Comparison of ENCODE assay signal across 8 cellular contexts in the genomic region with DNA sequence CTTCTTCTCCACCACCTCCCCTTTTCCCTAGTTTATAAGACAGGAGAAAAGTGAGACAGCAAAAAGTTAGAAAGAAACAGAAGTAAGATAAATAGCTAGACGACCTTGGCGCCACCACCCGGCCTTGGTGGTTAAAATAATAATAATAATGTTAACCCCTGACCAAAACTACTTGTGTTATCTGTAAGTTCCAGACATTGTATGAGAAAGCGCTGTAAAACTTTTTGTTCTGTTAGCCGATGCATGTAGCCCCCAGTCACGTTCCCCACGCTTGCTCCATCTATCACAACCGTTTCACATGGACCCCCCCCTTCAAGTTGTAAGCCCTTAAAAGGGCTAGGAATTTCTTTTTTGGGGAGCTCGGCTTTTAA. TPM values are rescaled to one million over a fixed set of nuclear protein-coding genes. Genes with fewer than 3 reads are reported as not detected.
A peak's percentile ranks its signal among the peaks of the same experiment; 100 is the strongest.
DNase-seq lines count a peak whose midpoint lies in the region; ATAC-seq and TF ChIP-seq lines count a peak whose summit lies in the region.

No MANE protein-coding gene starts in this region.

- no peak for TF ChIP-seq POLR2A in suprapubic skin (IDR thresholded peaks at IDR 0.05)

- H3K9ac ChIP-seq in PC-3 (ENCODE audit: low read length): no peak overlapping the region

- H3K9me2 ChIP-seq in PC-3 (replicated peaks; ENCODE audit: low read length): no peaks in the 10 kb centered on the region

- peaks cover 2% of the 10 kb centered on the region for H3F3A ChIP-seq in PC-3 (ENCODE audit: low read length, unreplicated experiment)

- H3K4me1 ChIP-seq in PC-3 (ENCODE audit: insufficient read depth, low read length) (peaks cover 27% of the 10 kb centered on the region), suprapubic skin (peaks cover 20% of the 10 kb centered on the region)

- H3K9me3 ChIP-seq in PC-3 (ENCODE audit: low read length) (no peaks in the 10 kb centered on the region), suprapubic skin (no peaks in the 10 kb centered on the region)

- CTCF ChIA-PET in PC-3 (lab: Charles Lee): interaction anchor here (1.0 kb wide), 1 partner anchor 76 kb away, joined by 12 read pairs; no protein-coding TSS in a partner anchor

- intact Hi-C loops in PC-3 (cut with micrococcal nuclease): no loop called here

- peak overlapping the region; percentile 89 to 99 for H3K4me3 Mint-ChIP-seq in activated T-cell treated with anti-CD3 and anti-CD28 coated beads, Interleukin-2, amount 50 U/mL, for 72 hours

- peaks cover 35% of the 10 kb centered on the region for H3K79me2 ChIP-seq in PC-3 (ENCODE audit: low read length)

- peak overlapping the region; percentile 89 for H3K4me2 ChIP-seq in PC-3 (ENCODE audit: low read length)

- peak overlapping the region; percentile 94 for H3K4me3 ChIP-seq in PC-3 (ENCODE audit: low read length)
- peak overlapping the region; percentile 83 for H3K4me3 ChIP-seq in epithelial cell of proximal tubule (ENCODE audit: low read depth, low read length)
- peak overlapping the region; percentile 87 for H3K4me3 ChIP-seq in suprapubic skin

- no peak for TF ChIP-seq EP300 in suprapubic skin (IDR thresholded peaks at IDR 0.05)

- H3K27me3 ChIP-seq in PC-3 (ENCODE audit: low read length) (no peaks in the 10 kb centered on the region), suprapubic skin (no peaks in the 10 kb centered on the region)

- no peaks in the 10 kb centered on the region for H3K9me3 Mint-ChIP-seq in activated T-cell treated with anti-CD3 and anti-CD28 coated beads, Interleukin-2, amount 50 U/mL, for 72 hours

- H3K27me3 Mint-ChIP-seq in activated T-cell treated with anti-CD3 and anti-CD28 coated beads, Interleukin-2, amount 50 U/mL, for 72 hours (ENCODE audit: low read depth): peaks cover 17% of the 10 kb centered on the region

- peaks cover 12% of the 10 kb centered on the region; the same call in 1 of the 2 replicates for H4K20me1 ChIP-seq in PC-3 (ENCODE audit: low read length)

- no peak overlapping the region; the same call in 1 of the 2 replicates for H2AFZ ChIP-seq in PC-3 (ENCODE audit: low read length)

- peaks cover 47% of the 10 kb centered on the region for H3K4me1 Mint-ChIP-seq in activated T-cell treated with anti-CD3 and anti-CD28 coated beads, Interleukin-2, amount 50 U/mL, for 72 hours (ENCODE audit: low read depth)

- TF ChIP-seq CTCF in PC-3 (conservative IDR thresholded peaks at IDR 0.05; ENCODE audit: low read depth, low read length) (peak; percentile 47; the same call in 1 of the 2 replicates), epithelial cell of proximal tubule (conservative IDR thresholded peaks at IDR 0.05; ENCODE audit: low read depth, low read length) (peak; percentile 26), suprapubic skin (IDR thresholded peaks at IDR 0.05) (no peak)

- no TSS peak for BruUV-seq in PC-3 (replicated peaks; lab: Mats Ljungman, UMichigan)

- H3K36me3 ChIP-seq in PC-3 (ENCODE audit: low read depth, low read length) (0 out of 2 replicates have a peak, but pooled peaks cover 4% of the 10 kb centered on the region), suprapubic skin (no peaks in the 10 kb centered on the region)

- H3K27ac ChIP-seq in PC-3 (ENCODE audit: low read length) (no peak overlapping the region), suprapubic skin (no peak overlapping the region)

- no peak overlapping the region for H3K27ac Mint-ChIP-seq in activated T-cell treated with anti-CD3 and anti-CD28 coated beads, Interleukin-2, amount 50 U/mL, for 72 hours

- no peak for DNase-seq in activated T-cell treated with anti-CD3 and anti-CD28 coated beads, Interleukin-2, amount 50 U/mL, for 72 hours
- DNase-seq in activated T-cell treated with anti-CD3 and anti-CD28 coated beads, Interleukin-2, amount 50 U/mL, for 48 hours: no peak
- DNase-seq in PC-3 (peak; percentile 19), epithelial cell of proximal tubule (ENCODE audit: low read depth) (no peak), suprapubic skin (ENCODE audit: low spot score in 2 of 2) (no peak), left lobe of liver (ENCODE audit: low spot score) (no peak), NCI-H1694 (lab: John Stamatoyannopoulos, UW) (no peak)
- DNase-seq in activated CD4-positive, CD25-positive, alpha-beta regulatory T cell treated with anti-CD3 and anti-CD28 coated beads, Interleukin-2, amount 50 U/mL, for 72 hours: no peak

- peaks cover 0 to 16% of the 10 kb centered on the region in 2 donors for H3K36me3 Mint-ChIP-seq in activated T-cell treated with anti-CD3 and anti-CD28 coated beads, Interleukin-2, amount 50 U/mL, for 72 hours (ENCODE audit: insufficient read depth in 2 of 2)

- POLR2A ChIA-PET in PC-3 (lab: Charles Lee; ENCODE audit: unreplicated experiment): interaction anchor here (0.6 kb wide), 1 partner anchor 1605 kb away, joined by 3 read pairs; no protein-coding TSS in a partner anchor

- 40% methylated on average over 9 of the region's 9 CpGs for WGBS in suprapubic skin

- ATAC-seq in activated T-cell treated with anti-CD3 and anti-CD28 coated beads, Interleukin-2, amount 50 U/mL, for 72 hours (replicated peaks in 1 of 2): no peak
- ATAC-seq in PC-3 (no peak), left lobe of liver (no peak)

RNA-seq across cellular contexts. Expression of gene BUB1, which starts 1.5 kb away (rescaled TPM):
- 10 to 100 TPM; 76.9 to 80.8 TPM for total RNA-seq in activated T-cell treated with anti-CD3 and anti-CD28 coated beads, Interleukin-2, amount 50 U/mL, for 72 hours
- total RNA-seq in PC-3 (2014; rRNA removed) (80.1 and 89.8 TPM in 2 replicates), epithelial cell of proximal tubule (57.2 and 85.9 TPM in 2 replicates), suprapubic skin (1 to 10 TPM; 1.2 to 7.7 (median 3.2) TPM), left lobe of liver (0.88 TPM)

RNA-seq across cellular contexts. Expression of gene ACOXL, which starts 53.1 kb away (rescaled TPM):
- total RNA-seq in activated T-cell treated with anti-CD3 and anti-CD28 coated beads, Interleukin-2, amount 50 U/mL, for 72 hours: under 1 TPM; 0.19 to 0.44 TPM
- total RNA-seq in PC-3 (2014; rRNA removed): 15.5 and 16.3 TPM in 2 replicates
- 0.06 and 0.14 TPM in 2 replicates for total RNA-seq in epithelial cell of proximal tubule
- under 1 TPM in 1 of 4 donors, not detected in 3; 0.64 TPM for total RNA-seq in suprapubic skin
- total RNA-seq in left lobe of liver: not detected

Comparison
In these comparisons a context has a peak if more than half of its experiments do, and no peak if none do; other contexts are left out.
1. CTCF ChIP-seq: peak in PC-3 (single experiment) and epithelial cell of proximal tubule (single experiment); none in suprapubic skin (0 of 2).
2. RNA of gene ACOXL, which starts 53.1 kb away (total RNA-seq): 15.5 to 16.3 TPM in PC-3; 0.19 to 0.44 TPM in activated T-cell treated with anti-CD3 and anti-CD28 coated beads, Interleukin-2, amount 50 U/mL, for 72 hours, 0.06 to 0.14 TPM in epithelial cell of proximal tubule, not detected in left lobe of liver (single experiment) and 0.64 TPM in suprapubic skin; every median in the first group is over 10 times any median in the second.
3. Peak in every context shown above with its lines, with median percentiles within 50 percentile points of each other: H3K4me3 ChIP-seq.